Comparison of ENCODE assay signal across 1 cellular context in genomic region chr1:23878668-23879067, GRCh38.
TF ChIP-seq lines count a peak whose summit lies in the region.

No MANE protein-coding gene starts in this region.

TF ChIP-seq in K562, 482 proteins besides CTCF, POLR2A, EP300 and RAD21:
- TF ChIP-seq SAP30 (IDR thresholded peaks at IDR 0.05; ENCODE audit: borderline replicate concordance, insufficient read depth, low read depth, low read length, poor library complexity, severe bottlenecking) (no peak), TRIM28 (IDR thresholded peaks at IDR 0.05) (peak; percentile 98), NR3C1 (CRISPR knock-in tag; IDR thresholded peaks at IDR 0.05) (no peak), ZNF41 (CRISPR knock-in tag; conservative IDR thresholded peaks at IDR 0.05) (no peak), ZNF717 (CRISPR knock-in tag; IDR thresholded peaks at IDR 0.05) (no peak), CBX3 (IDR thresholded peaks at IDR 0.05; ENCODE audit: borderline replicate concordance in 1 of 2, low read length in 2 of 2) (peak in 1 of 2 experiments; percentile 88; a peak in 2 of 3 replicates), MEIS2 (IDR thresholded peaks at IDR 0.05; ENCODE audit: partially characterized antibody) (no peak), PRPF4 (IDR thresholded peaks at IDR 0.05; ENCODE audit: insufficient read depth, low read depth, low read length, poor library complexity, severe bottlenecking) (no peak), ZNF766 (CRISPR knock-in tag; conservative IDR thresholded peaks at IDR 0.05) (no peak), MTA3 (IDR thresholded peaks at IDR 0.05; ENCODE audit: borderline replicate concordance) (no peak), ZFP1 (CRISPR knock-in tag; IDR thresholded peaks at IDR 0.05) (peak; percentile 100), FOXJ2 (tag; IDR thresholded peaks at IDR 0.05) (no peak), ARNT (IDR thresholded peaks at IDR 0.05) (peak in 1 of 2 experiments; percentile 38; a peak in 1 of 4 replicates), TFAM (CRISPR knock-in tag; conservative IDR thresholded peaks at IDR 0.05) (no peak), LEF1 (IDR thresholded peaks at IDR 0.05) (no peak), SFPQ (IDR thresholded peaks at IDR 0.05; ENCODE audit: low read depth, low read length) (no peak), ZNF280A (IDR thresholded peaks at IDR 0.05; ENCODE audit: low read depth, partially characterized antibody) (peak; percentile 88), CSDE1 (IDR thresholded peaks at IDR 0.05) (no peak), CAMTA2 (CRISPR knock-in tag; conservative IDR thresholded peaks at IDR 0.05) (no peak), ZNF707 (CRISPR knock-in tag; conservative IDR thresholded peaks at IDR 0.05) (no peak), NFYB (IDR thresholded peaks at IDR 0.05; ENCODE audit: extremely low read depth, insufficient read length) (no peak), CHD2 (IDR thresholded peaks at IDR 0.05; ENCODE audit: low read depth, low read length) (no peak), ZKSCAN1 (IDR thresholded peaks at IDR 0.05; ENCODE audit: low read depth, low read length) (no peak), TRIM24 (IDR thresholded peaks at IDR 0.05) (peak; percentile 34 to 67; a peak in 3 of 4 replicates), NFRKB (IDR thresholded peaks at IDR 0.05; ENCODE audit: low read depth) (no peak), MCM2 (IDR thresholded peaks at IDR 0.05; ENCODE audit: low read depth) (no peak), ZBTB1 (CRISPR knock-in tag; IDR thresholded peaks at IDR 0.05; ENCODE audit: borderline replicate concordance, low read depth) (no peak), RUNX1 (IDR thresholded peaks at IDR 0.05; ENCODE audit: low read depth) (no peak), MEF2A (IDR thresholded peaks at IDR 0.05; ENCODE audit: control insufficient read depth, low read depth, low read length) (no peak)
- TF ChIP-seq, protein P1, sequence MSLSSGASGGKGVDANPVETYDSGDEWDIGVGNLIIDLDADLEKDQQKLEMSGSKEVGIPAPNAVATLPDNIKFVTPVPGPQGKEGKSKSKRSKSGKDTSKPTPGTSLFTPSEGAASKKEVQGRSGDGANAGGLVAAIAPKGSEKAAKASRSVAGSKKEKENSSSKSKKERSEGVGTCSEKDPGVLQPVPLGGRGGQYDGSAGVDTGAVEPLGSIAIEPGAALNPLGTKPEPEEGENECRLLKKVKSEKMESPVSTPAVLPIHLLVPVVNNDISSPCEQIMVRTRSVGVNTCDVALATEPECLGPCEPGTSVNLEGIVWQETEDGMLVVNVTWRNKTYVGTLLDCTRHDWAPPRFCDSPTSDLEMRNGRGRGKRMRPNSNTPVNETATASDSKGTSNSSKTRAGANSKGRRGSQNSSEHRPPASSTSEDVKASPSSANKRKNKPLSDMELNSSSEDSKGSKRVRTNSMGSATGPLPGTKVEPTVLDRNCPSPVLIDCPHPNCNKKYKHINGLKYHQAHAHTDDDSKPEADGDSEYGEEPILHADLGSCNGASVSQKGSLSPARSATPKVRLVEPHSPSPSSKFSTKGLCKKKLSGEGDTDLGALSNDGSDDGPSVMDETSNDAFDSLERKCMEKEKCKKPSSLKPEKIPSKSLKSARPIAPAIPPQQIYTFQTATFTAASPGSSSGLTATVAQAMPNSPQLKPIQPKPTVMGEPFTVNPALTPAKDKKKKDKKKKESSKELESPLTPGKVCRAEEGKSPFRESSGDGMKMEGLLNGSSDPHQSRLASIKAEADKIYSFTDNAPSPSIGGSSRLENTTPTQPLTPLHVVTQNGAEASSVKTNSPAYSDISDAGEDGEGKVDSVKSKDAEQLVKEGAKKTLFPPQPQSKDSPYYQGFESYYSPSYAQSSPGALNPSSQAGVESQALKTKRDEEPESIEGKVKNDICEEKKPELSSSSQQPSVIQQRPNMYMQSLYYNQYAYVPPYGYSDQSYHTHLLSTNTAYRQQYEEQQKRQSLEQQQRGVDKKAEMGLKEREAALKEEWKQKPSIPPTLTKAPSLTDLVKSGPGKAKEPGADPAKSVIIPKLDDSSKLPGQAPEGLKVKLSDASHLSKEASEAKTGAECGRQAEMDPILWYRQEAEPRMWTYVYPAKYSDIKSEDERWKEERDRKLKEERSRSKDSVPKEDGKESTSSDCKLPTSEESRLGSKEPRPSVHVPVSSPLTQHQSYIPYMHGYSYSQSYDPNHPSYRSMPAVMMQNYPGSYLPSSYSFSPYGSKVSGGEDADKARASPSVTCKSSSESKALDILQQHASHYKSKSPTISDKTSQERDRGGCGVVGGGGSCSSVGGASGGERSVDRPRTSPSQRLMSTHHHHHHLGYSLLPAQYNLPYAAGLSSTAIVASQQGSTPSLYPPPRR (CRISPR knock-in tag; IDR thresholded peaks at IDR 0.05; ENCODE audit: borderline replicate concordance): no peak
- TF ChIP-seq, protein P2, sequence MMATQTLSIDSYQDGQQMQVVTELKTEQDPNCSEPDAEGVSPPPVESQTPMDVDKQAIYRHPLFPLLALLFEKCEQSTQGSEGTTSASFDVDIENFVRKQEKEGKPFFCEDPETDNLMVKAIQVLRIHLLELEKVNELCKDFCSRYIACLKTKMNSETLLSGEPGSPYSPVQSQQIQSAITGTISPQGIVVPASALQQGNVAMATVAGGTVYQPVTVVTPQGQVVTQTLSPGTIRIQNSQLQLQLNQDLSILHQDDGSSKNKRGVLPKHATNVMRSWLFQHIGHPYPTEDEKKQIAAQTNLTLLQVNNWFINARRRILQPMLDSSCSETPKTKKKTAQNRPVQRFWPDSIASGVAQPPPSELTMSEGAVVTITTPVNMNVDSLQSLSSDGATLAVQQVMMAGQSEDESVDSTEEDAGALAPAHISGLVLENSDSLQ (IDR thresholded peaks at IDR 0.05): peak; percentile 42; the same call in 1 of the 2 replicates
- TF ChIP-seq, protein P3, sequence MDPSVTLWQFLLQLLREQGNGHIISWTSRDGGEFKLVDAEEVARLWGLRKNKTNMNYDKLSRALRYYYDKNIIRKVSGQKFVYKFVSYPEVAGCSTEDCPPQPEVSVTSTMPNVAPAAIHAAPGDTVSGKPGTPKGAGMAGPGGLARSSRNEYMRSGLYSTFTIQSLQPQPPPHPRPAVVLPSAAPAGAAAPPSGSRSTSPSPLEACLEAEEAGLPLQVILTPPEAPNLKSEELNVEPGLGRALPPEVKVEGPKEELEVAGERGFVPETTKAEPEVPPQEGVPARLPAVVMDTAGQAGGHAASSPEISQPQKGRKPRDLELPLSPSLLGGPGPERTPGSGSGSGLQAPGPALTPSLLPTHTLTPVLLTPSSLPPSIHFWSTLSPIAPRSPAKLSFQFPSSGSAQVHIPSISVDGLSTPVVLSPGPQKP (CRISPR knock-in tag; IDR thresholded peaks at IDR 0.05): no peak
- TF ChIP-seq, protein P4, sequence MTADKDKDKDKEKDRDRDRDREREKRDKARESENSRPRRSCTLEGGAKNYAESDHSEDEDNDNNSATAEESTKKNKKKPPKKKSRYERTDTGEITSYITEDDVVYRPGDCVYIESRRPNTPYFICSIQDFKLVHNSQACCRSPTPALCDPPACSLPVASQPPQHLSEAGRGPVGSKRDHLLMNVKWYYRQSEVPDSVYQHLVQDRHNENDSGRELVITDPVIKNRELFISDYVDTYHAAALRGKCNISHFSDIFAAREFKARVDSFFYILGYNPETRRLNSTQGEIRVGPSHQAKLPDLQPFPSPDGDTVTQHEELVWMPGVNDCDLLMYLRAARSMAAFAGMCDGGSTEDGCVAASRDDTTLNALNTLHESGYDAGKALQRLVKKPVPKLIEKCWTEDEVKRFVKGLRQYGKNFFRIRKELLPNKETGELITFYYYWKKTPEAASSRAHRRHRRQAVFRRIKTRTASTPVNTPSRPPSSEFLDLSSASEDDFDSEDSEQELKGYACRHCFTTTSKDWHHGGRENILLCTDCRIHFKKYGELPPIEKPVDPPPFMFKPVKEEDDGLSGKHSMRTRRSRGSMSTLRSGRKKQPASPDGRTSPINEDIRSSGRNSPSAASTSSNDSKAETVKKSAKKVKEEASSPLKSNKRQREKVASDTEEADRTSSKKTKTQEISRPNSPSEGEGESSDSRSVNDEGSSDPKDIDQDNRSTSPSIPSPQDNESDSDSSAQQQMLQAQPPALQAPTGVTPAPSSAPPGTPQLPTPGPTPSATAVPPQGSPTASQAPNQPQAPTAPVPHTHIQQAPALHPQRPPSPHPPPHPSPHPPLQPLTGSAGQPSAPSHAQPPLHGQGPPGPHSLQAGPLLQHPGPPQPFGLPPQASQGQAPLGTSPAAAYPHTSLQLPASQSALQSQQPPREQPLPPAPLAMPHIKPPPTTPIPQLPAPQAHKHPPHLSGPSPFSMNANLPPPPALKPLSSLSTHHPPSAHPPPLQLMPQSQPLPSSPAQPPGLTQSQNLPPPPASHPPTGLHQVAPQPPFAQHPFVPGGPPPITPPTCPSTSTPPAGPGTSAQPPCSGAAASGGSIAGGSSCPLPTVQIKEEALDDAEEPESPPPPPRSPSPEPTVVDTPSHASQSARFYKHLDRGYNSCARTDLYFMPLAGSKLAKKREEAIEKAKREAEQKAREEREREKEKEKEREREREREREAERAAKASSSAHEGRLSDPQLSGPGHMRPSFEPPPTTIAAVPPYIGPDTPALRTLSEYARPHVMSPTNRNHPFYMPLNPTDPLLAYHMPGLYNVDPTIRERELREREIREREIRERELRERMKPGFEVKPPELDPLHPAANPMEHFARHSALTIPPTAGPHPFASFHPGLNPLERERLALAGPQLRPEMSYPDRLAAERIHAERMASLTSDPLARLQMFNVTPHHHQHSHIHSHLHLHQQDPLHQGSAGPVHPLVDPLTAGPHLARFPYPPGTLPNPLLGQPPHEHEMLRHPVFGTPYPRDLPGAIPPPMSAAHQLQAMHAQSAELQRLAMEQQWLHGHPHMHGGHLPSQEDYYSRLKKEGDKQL (CRISPR knock-in tag; IDR thresholded peaks at IDR 0.05; ENCODE audit: borderline replicate concordance): no peak
